In genomic region chr22:50314081-50314454, GRCh38 we compare ENCODE assay signal across 13 cellular contexts. TPM values are rescaled to one million over a fixed set of nuclear protein-coding genes. Genes with fewer than 3 reads are reported as not detected.
DNase-seq lines count a peak whose midpoint lies in the region; ATAC-seq and TF ChIP-seq lines count a peak whose summit lies in the region.
"Had no signal": no experiment of that assay in that cellular context is flagged by ENCODE, and none has a peak within 500 bp of the region (broad histone marks: within the 10 kb centered on the region; RNA-seq: fewer than 3 reads in every experiment).

No MANE protein-coding gene starts in this region.

- no peaks in the 10 kb centered on the region for H3K27me3 ChIP-seq in CD8-positive, alpha-beta T cell (ENCODE audit: insufficient read depth, low read length)
- H3K27me3 ChIP-seq in dorsolateral prefrontal cortex = no peaks in the 10 kb centered on the region
- H3K27me3 ChIP-seq: left lung, MG63, right atrium auricular region had no signal

- TF ChIP-seq CTCF in CD8-positive, alpha-beta T cell (IDR thresholded peaks at IDR 0.05) = no peak
- TF ChIP-seq CTCF in natural killer cell (IDR thresholded peaks at IDR 0.05) = no peak
- TF ChIP-seq CTCF in dorsolateral prefrontal cortex (IDR thresholded peaks at IDR 0.05 in 54 of 56, conservative IDR thresholded peaks at IDR 0.05 in 2 of 56; ENCODE audit: low read depth in 1 of 56, partially characterized antibody in 56 of 56) = no peak

- no peaks in the 10 kb centered on the region for H3K27me3 Mint-ChIP-seq in CD8-positive, alpha-beta T cell (ENCODE audit: low read depth)
- no peaks in the 10 kb centered on the region for H3K27me3 Mint-ChIP-seq in activated T-helper 2 cell treated with anti-CD3 and anti-CD28 coated beads, Interferon-gamma antibody, Interleukin-2, Interleukin-4, amounts not matched to agents 10 μg/mL and 5 μg/mL and 100 μg/mL, durations not matched to agents 14 hours and 24 hours and 36 hours (ENCODE audit: low read depth)
- no peaks in the 10 kb centered on the region for H3K27me3 Mint-ChIP-seq in natural killer cell (ENCODE audit: low read depth in 2 of 2)

- intact Hi-C loops in CD8-positive, alpha-beta T cell (cut with DNase I, micrococcal nuclease) = loop anchor here in 1 of 2 experiments (2.0 kb wide), 1 partner anchor 43 kb away; the partner anchor contains the start of gene MAPK11
- intact Hi-C loops in activated T-helper 2 cell treated with anti-CD3 and anti-CD28 coated beads, Interferon-gamma antibody, Interleukin-2, Interleukin-4, amounts not matched to agents 10 μg/mL and 5 μg/mL and 100 μg/mL, durations not matched to agents 14 hours and 24 hours and 36 hours (cut with micrococcal nuclease) = loop anchor here (5.0 kb wide), 1 partner anchor 42 kb away; the partner anchor contains the start of gene MAPK11
- intact Hi-C loops in natural killer cell (cut with micrococcal nuclease) = no loop called here
- intact Hi-C loops in dorsolateral prefrontal cortex (cut with DNase I) = no loop called here

- peaks cover 16% of the 10 kb centered on the region for H3K4me1 Mint-ChIP-seq in CD8-positive, alpha-beta T cell (ENCODE audit: low read depth)
- peaks cover 11% of the 10 kb centered on the region for H3K4me1 Mint-ChIP-seq in activated T-helper 2 cell treated with anti-CD3 and anti-CD28 coated beads, Interferon-gamma antibody, Interleukin-2, Interleukin-4, amounts not matched to agents 10 μg/mL and 5 μg/mL and 100 μg/mL, durations not matched to agents 14 hours and 24 hours and 36 hours (ENCODE audit: low read depth)
- H3K4me1 Mint-ChIP-seq in natural killer cell = peaks cover 13 to 18% of the 10 kb centered on the region in 2 donors

- CTCF ChIA-PET in CD8-positive, alpha-beta T cell (lab: Charles Lee) = interaction anchor here (0.6 kb wide), 1 partner anchor 14 kb away, joined by 3 read pairs; no protein-coding TSS in a partner anchor

- no peaks in the 10 kb centered on the region for H3K36me3 Mint-ChIP-seq in CD8-positive, alpha-beta T cell
- no peaks in the 10 kb centered on the region for H3K36me3 Mint-ChIP-seq in activated T-helper 2 cell treated with anti-CD3 and anti-CD28 coated beads, Interferon-gamma antibody, Interleukin-2, Interleukin-4, amounts not matched to agents 10 μg/mL and 5 μg/mL and 100 μg/mL, durations not matched to agents 14 hours and 24 hours and 36 hours (ENCODE audit: low read depth)
- H3K36me3 Mint-ChIP-seq in natural killer cell = no peaks in the 10 kb centered on the region

- H3K4me1 ChIP-seq in CD8-positive, alpha-beta T cell (ENCODE audit: insufficient read depth, low read length) = peaks cover 19% of the 10 kb centered on the region

- H3K27ac ChIP-seq in CD8-positive, alpha-beta T cell (ENCODE audit: low read depth, low read length) = peak overlapping the region; percentile 51
- H3K27ac ChIP-seq in substantia nigra (ENCODE audit: low read depth, low read length, poor library complexity, severe bottlenecking) (no peak overlapping the region), dorsolateral prefrontal cortex (no peak overlapping the region)
- H3K27ac ChIP-seq: right atrium auricular region had no signal

- peak overlapping the region; percentile 81 for H3K4me3 Mint-ChIP-seq in CD8-positive, alpha-beta T cell
- peak overlapping the region; percentile 81 for H3K4me3 Mint-ChIP-seq in activated T-helper 2 cell treated with anti-CD3 and anti-CD28 coated beads, Interferon-gamma antibody, Interleukin-2, Interleukin-4, amounts not matched to agents 10 μg/mL and 5 μg/mL and 100 μg/mL, durations not matched to agents 14 hours and 24 hours and 36 hours (ENCODE audit: low read depth)
- H3K4me3 Mint-ChIP-seq in natural killer cell = peak overlapping the region; percentile 86

- H3K4me3 ChIP-seq in CD8-positive, alpha-beta T cell (ENCODE audit: low read depth, low read length) = peak overlapping the region; percentile 51
- peak overlapping the region in 6 of 59 donors; percentile 1 to 38 (median 20) for H3K4me3 ChIP-seq in dorsolateral prefrontal cortex
- H3K4me3 ChIP-seq: MG63 had no signal

- peak overlapping the region; percentile 93 for H3K27ac Mint-ChIP-seq in CD8-positive, alpha-beta T cell
- peak overlapping the region; percentile 73 for H3K27ac Mint-ChIP-seq in activated T-helper 2 cell treated with anti-CD3 and anti-CD28 coated beads, Interferon-gamma antibody, Interleukin-2, Interleukin-4, amounts not matched to agents 10 μg/mL and 5 μg/mL and 100 μg/mL, durations not matched to agents 14 hours and 24 hours and 36 hours
- peak overlapping the region; percentile 77 to 82 for H3K27ac Mint-ChIP-seq in natural killer cell

- no peak for DNase-seq in CD8-positive, alpha-beta T cell
- no peak for DNase-seq in activated T-helper 2 cell treated with anti-CD3 and anti-CD28 coated beads, Interferon-gamma antibody, Interleukin-2, Interleukin-4, amounts not matched to agents 10 μg/mL and 5 μg/mL and 100 μg/mL, durations not matched to agents 14 hours and 24 hours and 36 hours (ENCODE audit: low spot score)
- DNase-seq in natural killer cell (no peak), HuH-7 (ENCODE audit: low spot score) (no peak), substantia nigra (lab: John Stamatoyannopoulos, UW) (no peak), dorsolateral prefrontal cortex (no peak)
- DNase-seq: foreskin melanocyte, MG63, NCI-H526 had no signal

- no peaks in the 10 kb centered on the region for H3K9me3 Mint-ChIP-seq in CD8-positive, alpha-beta T cell
- no peaks in the 10 kb centered on the region for H3K9me3 Mint-ChIP-seq in activated T-helper 2 cell treated with anti-CD3 and anti-CD28 coated beads, Interferon-gamma antibody, Interleukin-2, Interleukin-4, amounts not matched to agents 10 μg/mL and 5 μg/mL and 100 μg/mL, durations not matched to agents 14 hours and 24 hours and 36 hours
- no peaks in the 10 kb centered on the region for H3K9me3 Mint-ChIP-seq in natural killer cell

- POLR2A ChIA-PET in CD8-positive, alpha-beta T cell (lab: Charles Lee) = interaction anchor here (0.7 to 1.5 kb wide), 3 partner anchors 12 to 61 kb away, joined by 3 to 7 read pairs (median 3); partner anchors contain the start of gene DENND6B

- H3K9me3 ChIP-seq in CD8-positive, alpha-beta T cell (ENCODE audit: low read length) = no peaks in the 10 kb centered on the region
- H3K9me3 ChIP-seq: left lung, MG63, right atrium auricular region had no signal

- H3K36me3 ChIP-seq in CD8-positive, alpha-beta T cell (ENCODE audit: insufficient read depth, low read length) = no peaks in the 10 kb centered on the region
- H3K36me3 ChIP-seq: left lung, MG63, right atrium auricular region had no signal

- ATAC-seq in CD8-positive, alpha-beta T cell = no peak
- peak; percentile 9 for ATAC-seq in HG02642 (IDR thresholded peaks at IDR 0.05; ENCODE audit: poor library complexity, unreplicated experiment)
- ATAC-seq in natural killer cell = no peak
- no peak for ATAC-seq in HG03159 (IDR thresholded peaks at IDR 0.05; ENCODE audit: unreplicated experiment)

RNA-seq across cellular contexts. Expression of gene PLXNB2, which starts 6.6 kb away (rescaled TPM):
- 1 to 10 TPM; 6.3 to 8.1 TPM for total RNA-seq in CD8-positive, alpha-beta T cell
- total RNA-seq in activated T-helper 2 cell treated with anti-CD3 and anti-CD28 coated beads, Interferon-gamma antibody, Interleukin-2, Interleukin-4, amounts not matched to agents 10 μg/mL and 5 μg/mL and 100 μg/mL, durations not matched to agents 14 hours and 24 hours and 36 hours = 9.8 and 11.1 TPM in 2 replicates
- 10 to 100 TPM in 2 of 3 donors, 1 to 10 TPM in 1; 6.0 to 34.7 (median 18.9) TPM for total RNA-seq in natural killer cell
- total RNA-seq in dorsolateral prefrontal cortex = 100 to 1,000 TPM in 7 of 120 experiments, 10 to 100 TPM in 113; 45.2 to 131 (median 74.5) TPM

RNA-seq across cellular contexts. Expression of gene DENND6B, which starts 12.7 kb away (rescaled TPM):
- total RNA-seq in CD8-positive, alpha-beta T cell = 1 to 10 TPM; 3.0 to 3.1 TPM
- 2.3 and 2.7 TPM in 2 replicates for total RNA-seq in activated T-helper 2 cell treated with anti-CD3 and anti-CD28 coated beads, Interferon-gamma antibody, Interleukin-2, Interleukin-4, amounts not matched to agents 10 μg/mL and 5 μg/mL and 100 μg/mL, durations not matched to agents 14 hours and 24 hours and 36 hours
- total RNA-seq in natural killer cell = 1 to 10 TPM; 3.1 to 5.0 (median 4.5) TPM
- total RNA-seq in dorsolateral prefrontal cortex = 10 to 100 TPM; 12.7 to 56.5 (median 38.0) TPM

RNA-seq across cellular contexts. Expression of gene PPP6R2, which starts 29.1 kb away (rescaled TPM):
- total RNA-seq in CD8-positive, alpha-beta T cell = 10 to 100 TPM; 46.2 to 46.5 TPM
- 42.9 and 45.0 TPM in 2 replicates for total RNA-seq in activated T-helper 2 cell treated with anti-CD3 and anti-CD28 coated beads, Interferon-gamma antibody, Interleukin-2, Interleukin-4, amounts not matched to agents 10 μg/mL and 5 μg/mL and 100 μg/mL, durations not matched to agents 14 hours and 24 hours and 36 hours
- total RNA-seq in natural killer cell (100 to 1,000 TPM in 1 of 3 donors, 10 to 100 TPM in 2; 76.0 to 103 (median 78.1) TPM), dorsolateral prefrontal cortex (100 to 1,000 TPM in 10 of 120 experiments, 10 to 100 TPM in 110; 66.5 to 112 (median 82.2) TPM)

RNA-seq across cellular contexts. Expression of gene MAPK11, which starts 43.9 kb away (rescaled TPM):
- total RNA-seq in CD8-positive, alpha-beta T cell = 1 to 10 TPM; 1.9 to 2.1 TPM
- total RNA-seq in activated T-helper 2 cell treated with anti-CD3 and anti-CD28 coated beads, Interferon-gamma antibody, Interleukin-2, Interleukin-4, amounts not matched to agents 10 μg/mL and 5 μg/mL and 100 μg/mL, durations not matched to agents 14 hours and 24 hours and 36 hours = 19.0 and 20.9 TPM in 2 replicates
- total RNA-seq in natural killer cell = 1 to 10 TPM; 2.2 to 3.1 (median 2.2) TPM
- total RNA-seq in dorsolateral prefrontal cortex = 10 to 100 TPM; 25.8 to 78.7 (median 55.8) TPM

RNA-seq across cellular contexts. Expression of gene MAPK12, which starts 52.6 kb away (rescaled TPM):
- total RNA-seq in CD8-positive, alpha-beta T cell = 1 to 10 TPM; 1.1 to 1.5 TPM
- total RNA-seq in activated T-helper 2 cell treated with anti-CD3 and anti-CD28 coated beads, Interferon-gamma antibody, Interleukin-2, Interleukin-4, amounts not matched to agents 10 μg/mL and 5 μg/mL and 100 μg/mL, durations not matched to agents 14 hours and 24 hours and 36 hours = 16.3 and 17.6 TPM in 2 replicates
- total RNA-seq in natural killer cell (1 to 10 TPM; 2.2 to 2.5 (median 2.4) TPM), dorsolateral prefrontal cortex (10 to 100 TPM; 21.8 to 70.3 (median 34.7) TPM)
